ENCODE assay signal across 11 cellular contexts in genomic region chr17:1229891-1230571, GRCh38. TPM values are rescaled to one million over a fixed set of nuclear protein-coding genes. Genes with fewer than 3 reads are reported as not detected.
DNase-seq lines count a peak whose midpoint lies in the region; ATAC-seq and TF ChIP-seq lines count a peak whose summit lies in the region.
"Had no signal": no experiment of that assay in that cellular context is flagged by ENCODE, and none has a peak within 500 bp of the region (broad histone marks: within the 10 kb centered on the region; RNA-seq: fewer than 3 reads in every experiment).

No MANE protein-coding gene starts in this region.

- H3K4me1 ChIP-seq in lower lobe of right lung (peaks cover 33% of the 10 kb centered on the region), tibial artery (peaks cover 0 to 24% (median 22%) of the 10 kb centered on the region in 4 donors)

- DNase-seq in activated T-cell treated with anti-CD3 and anti-CD28 coated beads, Interleukin-2, amount 50 U/mL, for 24 hours, result no peak
- no peak for DNase-seq in activated T-cell treated with anti-CD3 and anti-CD28 coated beads, Interleukin-2, amount 50 U/mL, for 48 hours
- DNase-seq in activated CD8-positive, alpha-beta T cell treated with anti-CD3 and anti-CD28 coated beads for 36 hours, result no peak
- no peak for DNase-seq in lower lobe of right lung
- no peak for DNase-seq in tibial artery
- DNase-seq in stimulated activated CD4-positive, alpha-beta T cell treated with anti-CD3 and anti-CD28 coated beads, Interleukin-12 subunit alpha, Interleukin-12 subunit beta, amount 100 ng/mL, for 4 hours, result no peak
- no peak for DNase-seq in ACHN
- DNase-seq: COR-L47, NCI-H510A had no signal

- TF ChIP-seq CTCF in activated CD8-positive, alpha-beta T cell treated with anti-CD3 and anti-CD28 coated beads for 36 hours (IDR thresholded peaks at IDR 0.05), result no peak
- no peak for TF ChIP-seq CTCF in lower lobe of right lung (IDR thresholded peaks at IDR 0.05)
- no peak for TF ChIP-seq CTCF in tibial artery (IDR thresholded peaks at IDR 0.05)

- peak overlapping the region; percentile 74 for H3K4me3 Mint-ChIP-seq in activated T-cell treated with anti-CD3 and anti-CD28 coated beads, Interleukin-2, amount 50 U/mL, for 24 hours
- H3K4me3 Mint-ChIP-seq in activated CD8-positive, alpha-beta T cell treated with anti-CD3 and anti-CD28 coated beads for 36 hours, result peak overlapping the region; percentile 78

- H3K36me3 Mint-ChIP-seq in activated T-cell treated with anti-CD3 and anti-CD28 coated beads, Interleukin-2, amount 50 U/mL, for 24 hours (ENCODE audit: low read depth), result no peaks in the 10 kb centered on the region
- H3K36me3 Mint-ChIP-seq in activated CD8-positive, alpha-beta T cell treated with anti-CD3 and anti-CD28 coated beads for 36 hours (ENCODE audit: low read depth), result no peaks in the 10 kb centered on the region

- in situ Hi-C loops in ACHN (cut with HindIII; ENCODE audit: low pct_ligation_motif_present, low pct_unique_long_range_greater_than_20kb, low sequenced_read_pairs), result no loop called here

- H3K27ac Mint-ChIP-seq in activated T-cell treated with anti-CD3 and anti-CD28 coated beads, Interleukin-2, amount 50 U/mL, for 24 hours, result peak overlapping the region; percentile 80
- H3K27ac Mint-ChIP-seq in activated CD8-positive, alpha-beta T cell treated with anti-CD3 and anti-CD28 coated beads for 36 hours, result peak overlapping the region; percentile 65

- H3K9me3 Mint-ChIP-seq in activated T-cell treated with anti-CD3 and anti-CD28 coated beads, Interleukin-2, amount 50 U/mL, for 24 hours, result no peaks in the 10 kb centered on the region
- no peaks in the 10 kb centered on the region for H3K9me3 Mint-ChIP-seq in activated CD8-positive, alpha-beta T cell treated with anti-CD3 and anti-CD28 coated beads for 36 hours

- H3K27me3 ChIP-seq in lower lobe of right lung (ENCODE audit: low read depth) (peaks cover 35% of the 10 kb centered on the region), tibial artery (peaks cover 0 to 64% of the 10 kb centered on the region in 2 donors)

- ATAC-seq in activated CD8-positive, alpha-beta T cell treated with anti-CD3 and anti-CD28 coated beads for 36 hours, result peak; percentile 58
- ATAC-seq in lower lobe of right lung (peak in 1 of 2 donors; percentile 20), GM21381 (IDR thresholded peaks at IDR 0.05; ENCODE audit: unreplicated experiment) (no peak)

- H3K36me3 ChIP-seq in lower lobe of right lung (no peaks in the 10 kb centered on the region), tibial artery (no peaks in the 10 kb centered on the region)

- CTCF ChIA-PET in activated CD8-positive, alpha-beta T cell treated with anti-CD3 and anti-CD28 coated beads for 36 hours (lab: Charles Lee), result interaction anchor here (1.5 kb wide), 1 partner anchor 53 kb away, joined by 3 read pairs; no protein-coding TSS in a partner anchor

- POLR2A ChIA-PET in activated CD8-positive, alpha-beta T cell treated with anti-CD3 and anti-CD28 coated beads for 36 hours (lab: Charles Lee), result no interaction called here

- peaks cover 12% of the 10 kb centered on the region for H3K4me1 Mint-ChIP-seq in activated T-cell treated with anti-CD3 and anti-CD28 coated beads, Interleukin-2, amount 50 U/mL, for 24 hours (ENCODE audit: low read depth)
- H3K4me1 Mint-ChIP-seq in activated CD8-positive, alpha-beta T cell treated with anti-CD3 and anti-CD28 coated beads for 36 hours (ENCODE audit: low read depth), result peaks cover 10% of the 10 kb centered on the region

- H3K4me3 ChIP-seq in lower lobe of right lung (peak overlapping the region; percentile 70), tibial artery (peak overlapping the region; percentile 42 to 68)

- H3K27ac ChIP-seq in lower lobe of right lung (peak overlapping the region; percentile 76), tibial artery (peak overlapping the region in 1 of 2 donors; percentile 50)

- intact Hi-C loops in activated CD8-positive, alpha-beta T cell treated with anti-CD3 and anti-CD28 coated beads for 36 hours (cut with micrococcal nuclease), result no loop called here
- intact Hi-C loops in lower lobe of right lung (cut with DNase I), result no loop called here
- intact Hi-C loops in tibial artery (cut with DNase I; ENCODE audit: low total_unique reads), result no loop called here

- H3K27me3 Mint-ChIP-seq in activated T-cell treated with anti-CD3 and anti-CD28 coated beads, Interleukin-2, amount 50 U/mL, for 24 hours, result peaks cover 61% of the 10 kb centered on the region
- H3K27me3 Mint-ChIP-seq in activated CD8-positive, alpha-beta T cell treated with anti-CD3 and anti-CD28 coated beads for 36 hours, result peaks cover 40% of the 10 kb centered on the region

- H3K9me3 ChIP-seq in lower lobe of right lung (no peaks in the 10 kb centered on the region), tibial artery (no peaks in the 10 kb centered on the region)

RNA-seq across cellular contexts. Expression of gene BHLHA9, which starts 40.2 kb away (rescaled TPM):
- not detected for total RNA-seq in activated CD8-positive, alpha-beta T cell treated with anti-CD3 and anti-CD28 coated beads for 36 hours
- not detected for total RNA-seq in lower lobe of right lung
- total RNA-seq: kidney had no signal

RNA-seq across cellular contexts. Expression of gene TRARG1, which starts 49.4 kb away (rescaled TPM):
- not detected for total RNA-seq in activated CD8-positive, alpha-beta T cell treated with anti-CD3 and anti-CD28 coated beads for 36 hours
- total RNA-seq in lower lobe of right lung, result not detected
- total RNA-seq: kidney had no signal

RNA-seq across cellular contexts. Expression of gene ABR, which starts 50.2 kb away (rescaled TPM):
- total RNA-seq in activated CD8-positive, alpha-beta T cell treated with anti-CD3 and anti-CD28 coated beads for 36 hours, result 10 to 100 TPM; 44.4 to 46.6 TPM
- total RNA-seq in lower lobe of right lung, result 212 TPM
